In genomic region chr5:55668356-55668755, GRCh38 we compare ENCODE assay signal across 11 cellular contexts. TPM values are rescaled to one million over a fixed set of nuclear protein-coding genes. Genes with fewer than 3 reads are reported as not detected.
A peak's percentile ranks its signal among the peaks of the same experiment; 100 is the strongest.
DNase-seq lines count a peak whose midpoint lies in the region; TF ChIP-seq lines count a peak whose summit lies in the region.
"Had no signal": no experiment of that assay in that cellular context is flagged by ENCODE, and none has a peak within 500 bp of the region (broad histone marks: within the 10 kb centered on the region; RNA-seq: fewer than 3 reads in every experiment).

No MANE protein-coding gene starts in this region.

- H3K4me1 ChIP-seq in HUES6 (ENCODE audit: control insufficient read depth, insufficient read depth, low read length): 0 out of 2 replicates have a peak, but pooled peaks cover 4% of the 10 kb centered on the region
- H3K4me1 ChIP-seq in muscle layer of colon (ENCODE audit: insufficient read depth, low read length): peaks cover 26% of the 10 kb centered on the region
- H3K4me1 ChIP-seq in suprapubic skin: peaks cover 7% of the 10 kb centered on the region

- H3K9ac ChIP-seq in HUES6 (ENCODE audit: low read length) (no peak overlapping the region), muscle layer of colon (ENCODE audit: low read length) (no peak overlapping the region)

- no peaks in the 10 kb centered on the region for H3K9me3 Mint-ChIP-seq in Calu3 (ENCODE audit: low read depth, unreplicated experiment)
- H3K9me3 Mint-ChIP-seq in chondrocyte (ENCODE audit: low read depth): no peaks in the 10 kb centered on the region
- no peaks in the 10 kb centered on the region for H3K9me3 Mint-ChIP-seq in activated naive CD8-positive, alpha-beta T cell treated with anti-CD3 and anti-CD28 coated beads for 36 hours
- H3K9me3 Mint-ChIP-seq: activated T-cell treated with anti-CD3 and anti-CD28 coated beads, Interleukin-2, amount 50 U/mL, for 24 hours; naive B cell had no signal

- 0 out of 2 replicates have a peak overlapping the region, but pooled peaks have one; percentile 27 for H3K27ac ChIP-seq in HUES6 (ENCODE audit: low read depth, low read length)
- peak overlapping the region; percentile 58 for H3K27ac ChIP-seq in muscle layer of colon (ENCODE audit: low read depth, low read length)
- H3K27ac ChIP-seq in suprapubic skin: no peak overlapping the region

- H3K36me3 ChIP-seq in HUES6 (ENCODE audit: control insufficient read depth, insufficient read depth, low read length) (0 out of 2 replicates have a peak, but pooled peaks cover 3% of the 10 kb centered on the region), muscle layer of colon (ENCODE audit: insufficient read depth, low read length) (no peaks in the 10 kb centered on the region), suprapubic skin (peaks cover 9% of the 10 kb centered on the region)

- H3K9me3 ChIP-seq in HUES6 (ENCODE audit: control insufficient read depth, insufficient read depth, low read depth, low read length) (no peaks in the 10 kb centered on the region), muscle layer of colon (ENCODE audit: low read length) (no peaks in the 10 kb centered on the region), suprapubic skin (no peaks in the 10 kb centered on the region)

- no peak overlapping the region for H3K27ac Mint-ChIP-seq in Calu3 (ENCODE audit: unreplicated experiment)
- peak overlapping the region; percentile 80 for H3K27ac Mint-ChIP-seq in chondrocyte (ENCODE audit: unreplicated experiment)
- no peak overlapping the region for H3K27ac Mint-ChIP-seq in activated naive CD8-positive, alpha-beta T cell treated with anti-CD3 and anti-CD28 coated beads for 36 hours
- H3K27ac Mint-ChIP-seq: activated T-cell treated with anti-CD3 and anti-CD28 coated beads, Interleukin-2, amount 50 U/mL, for 24 hours; naive B cell had no signal

- TF ChIP-seq CTCF in Calu3 (IDR thresholded peaks at IDR 0.05; ENCODE audit: unreplicated experiment) (no peak), chondrocyte (IDR thresholded peaks at IDR 0.05) (no peak), suprapubic skin (IDR thresholded peaks at IDR 0.05) (no peak)

- H3K4me3 Mint-ChIP-seq in Calu3 (ENCODE audit: low read depth, unreplicated experiment) (no peak overlapping the region), chondrocyte (ENCODE audit: unreplicated experiment) (no peak overlapping the region)
- no peak overlapping the region for H3K4me3 Mint-ChIP-seq in activated naive CD8-positive, alpha-beta T cell treated with anti-CD3 and anti-CD28 coated beads for 36 hours
- H3K4me3 Mint-ChIP-seq: activated T-cell treated with anti-CD3 and anti-CD28 coated beads, Interleukin-2, amount 50 U/mL, for 24 hours; naive B cell had no signal

- CTCF ChIA-PET in Calu3 (lab: Charles Lee): interaction anchor here (0.8 kb wide), 1 partner anchor 10 kb away, joined by 3 read pairs; no protein-coding TSS in a partner anchor

- H3K4me1 Mint-ChIP-seq in Calu3 (ENCODE audit: low read depth, unreplicated experiment): no peaks in the 10 kb centered on the region
- H3K4me1 Mint-ChIP-seq in chondrocyte (ENCODE audit: low read depth): peaks cover 34% of the 10 kb centered on the region
- H3K4me1 Mint-ChIP-seq in activated naive CD8-positive, alpha-beta T cell treated with anti-CD3 and anti-CD28 coated beads for 36 hours: no peaks in the 10 kb centered on the region

- H3K27me3 Mint-ChIP-seq in Calu3 (ENCODE audit: unreplicated experiment) (no peaks in the 10 kb centered on the region), chondrocyte (ENCODE audit: low read depth) (no peaks in the 10 kb centered on the region)
- H3K27me3 Mint-ChIP-seq in activated naive CD8-positive, alpha-beta T cell treated with anti-CD3 and anti-CD28 coated beads for 36 hours: no peaks in the 10 kb centered on the region
- H3K27me3 Mint-ChIP-seq: activated T-cell treated with anti-CD3 and anti-CD28 coated beads, Interleukin-2, amount 50 U/mL, for 24 hours; naive B cell had no signal

- H3K36me3 Mint-ChIP-seq in Calu3 (ENCODE audit: insufficient read depth, unreplicated experiment) (no peaks in the 10 kb centered on the region), chondrocyte (ENCODE audit: low read depth) (peaks cover 2% of the 10 kb centered on the region)
- H3K36me3 Mint-ChIP-seq in activated naive CD8-positive, alpha-beta T cell treated with anti-CD3 and anti-CD28 coated beads for 36 hours: peaks cover 6% of the 10 kb centered on the region

- H3K4me3 ChIP-seq in HUES6 (ENCODE audit: low read depth, low read length) (no peak overlapping the region), muscle layer of colon (ENCODE audit: low read depth in 1 of 2, low read length in 2 of 2) (no peak overlapping the region), suprapubic skin (no peak overlapping the region)

- intact Hi-C loops in Calu3 (cut with micrococcal nuclease; ENCODE audit: unreplicated experiment): loop anchor here (5.0 kb wide), 1 partner anchor 36 kb away; no protein-coding TSS in a partner anchor

- no TSS peak for BruUV-seq in Calu3 (replicated peaks; lab: Mats Ljungman, UMichigan)

- DNase-seq in Calu3: peak; percentile 17
- no peak for DNase-seq in chondrocyte (ENCODE audit: low spot score)
- no peak for DNase-seq in DMS153 treated with DMSO at 0.1 percent for 48 hours (lab: John Stamatoyannopoulos, UW; ENCODE audit: unreplicated experiment)
- no peak for DNase-seq in suprapubic skin (ENCODE audit: low spot score in 2 of 2)
- no peak for DNase-seq in activated naive CD8-positive, alpha-beta T cell treated with anti-CD3 and anti-CD28 coated beads for 36 hours
- no peak for DNase-seq in NCI-H1105 (lab: John Stamatoyannopoulos, UW)
- DNase-seq: activated T-cell treated with anti-CD3 and anti-CD28 coated beads, Interleukin-2, amount 50 U/mL, for 24 hours; naive B cell; NCI-H1694 had no signal

- no peak for TF ChIP-seq EP300 in suprapubic skin (IDR thresholded peaks at IDR 0.05)

- no peak for TF ChIP-seq POLR2A in suprapubic skin (IDR thresholded peaks at IDR 0.05)

- no peaks in the 10 kb centered on the region for H3K27me3 ChIP-seq in HUES6 (ENCODE audit: control insufficient read depth, insufficient read depth, low read length)
- H3K27me3 ChIP-seq in muscle layer of colon (ENCODE audit: control insufficient read depth in 1 of 2, insufficient read depth in 2 of 2, low read length in 2 of 2): no peaks in the 10 kb centered on the region
- H3K27me3 ChIP-seq in suprapubic skin: no peaks in the 10 kb centered on the region

RNA-seq across cellular contexts. Expression of gene SLC38A9, which starts 43.8 kb away (rescaled TPM):
- 30.3 and 30.5 TPM in 2 replicates for total RNA-seq in Calu3 (2022)
- 20.7 to 21.5 TPM (median 21.2 TPM) in 3 replicates for total RNA-seq in chondrocyte
- 10 to 100 TPM; 13.9 to 52.6 (median 19.7) TPM for total RNA-seq in suprapubic skin
- 10 to 100 TPM; 14.4 to 15.6 TPM for total RNA-seq in activated naive CD8-positive, alpha-beta T cell treated with anti-CD3 and anti-CD28 coated beads for 36 hours
